Comparison of ENCODE assay signal across 8 cellular contexts in the genomic region with DNA sequence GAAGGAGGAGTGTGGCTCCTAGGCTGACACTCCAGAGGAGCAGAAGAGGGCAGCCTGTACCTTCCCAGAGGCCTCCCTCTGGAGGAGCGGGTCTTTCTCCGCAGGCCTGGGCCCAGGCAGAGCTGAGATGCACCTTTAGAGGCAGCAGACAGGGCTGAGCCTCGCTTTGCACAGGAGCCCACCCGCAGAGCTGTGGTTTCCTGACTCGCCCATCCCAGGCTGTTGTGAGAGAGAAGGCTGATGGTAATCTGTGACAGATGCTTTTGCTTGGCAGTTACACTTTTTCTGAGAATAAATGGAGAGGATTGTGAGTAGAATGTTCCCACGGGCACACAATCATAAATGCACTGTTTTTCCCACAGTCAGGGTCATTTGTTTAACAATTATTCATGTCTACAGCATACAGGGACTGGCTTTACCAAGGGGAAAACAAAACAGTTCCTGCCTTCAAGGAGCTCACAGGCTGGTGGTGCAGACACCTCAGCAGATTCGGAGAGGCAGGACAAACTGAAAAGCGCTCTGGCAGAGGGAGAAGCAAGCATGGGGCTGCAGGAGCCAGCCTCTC. TPM values are rescaled to one million over a fixed set of nuclear protein-coding genes. Genes with fewer than 3 reads are reported as not detected.
DNase-seq lines count a peak whose midpoint lies in the region; ATAC-seq and TF ChIP-seq lines count a peak whose summit lies in the region.

No MANE protein-coding gene starts in this region.

- no peaks in the 10 kb centered on the region for H3K36me3 ChIP-seq in tibial nerve

- H3K9me3 ChIP-seq in mononuclear cell (ENCODE audit: low read depth, low read length) (no peaks in the 10 kb centered on the region), tibial nerve (no peaks in the 10 kb centered on the region)

- WGBS in tibial nerve, 2 donors, result 51 to 55% methylated on average over 8 of the region's 8 CpGs

- peak; percentile 81 for DNase-seq in T-helper 9 cell
- DNase-seq in astrocyte of the cerebellum (ENCODE audit: low read depth), result peak; percentile 87
- DNase-seq in tibial nerve (ENCODE audit: low spot score in 2 of 2), result no peak
- no peak for DNase-seq in COLO668 (lab: John Stamatoyannopoulos, UW; ENCODE audit: unreplicated experiment)
- DNase-seq in occipital lobe (lab: John Stamatoyannopoulos, UW), result no peak

- H3K4me1 ChIP-seq in mononuclear cell (ENCODE audit: insufficient read depth, low read length) (peaks cover 98% of the 10 kb centered on the region), tibial nerve (peaks cover 0 to 48% (median 26%) of the 10 kb centered on the region in 4 donors)

- ATAC-seq in GM18861 (IDR thresholded peaks at IDR 0.05; ENCODE audit: unreplicated experiment), result peak; percentile 70
- ATAC-seq in HG03378 (IDR thresholded peaks at IDR 0.05; ENCODE audit: unreplicated experiment), result peak; percentile 51

- H3K4me3 ChIP-seq in astrocyte of the cerebellum (ENCODE audit: low read depth, low read length) (no peak overlapping the region), mononuclear cell (ENCODE audit: low read length) (peak overlapping the region; percentile 3), tibial nerve (no peak overlapping the region)

- no peak for TF ChIP-seq POLR2A in tibial nerve (IDR thresholded peaks at IDR 0.05)

- peak overlapping the region in 3 of 4 donors; percentile 26 to 44 (median 43) for H3K27ac ChIP-seq in tibial nerve

- in situ Hi-C loops in astrocyte of the cerebellum (cut with HindIII; ENCODE audit: low sequenced_read_pairs), result no loop called here

- TF ChIP-seq CTCF in astrocyte of the cerebellum (IDR thresholded peaks at IDR 0.05; ENCODE audit: low read depth, low read length, missing control alignments) (no peak), tibial nerve (IDR thresholded peaks at IDR 0.05) (no peak)

- no peak for TF ChIP-seq EP300 in tibial nerve (IDR thresholded peaks at IDR 0.05)

- H3K27me3 ChIP-seq in mononuclear cell (ENCODE audit: insufficient read depth, low read length) (no peaks in the 10 kb centered on the region), tibial nerve (no peaks in the 10 kb centered on the region)

RNA-seq across cellular contexts. Expression of a gene that starts 13.9 kb away (rescaled TPM):
- total RNA-seq in mononuclear cell, result 425 TPM
- total RNA-seq in tibial nerve, result 10 to 100 TPM; 42.6 to 94.6 (median 59.8) TPM
- 76.1 TPM for total RNA-seq in occipital lobe

Comparison
In these comparisons a context has a peak if more than half of its experiments do, and no peak if none do; other contexts are left out.
1. DNase-seq: peak in T-helper 9 cell (single experiment) and astrocyte of the cerebellum (single experiment); none in tibial nerve (0 of 2), COLO668 (single experiment) and occipital lobe (single experiment).